In the genomic region with DNA sequence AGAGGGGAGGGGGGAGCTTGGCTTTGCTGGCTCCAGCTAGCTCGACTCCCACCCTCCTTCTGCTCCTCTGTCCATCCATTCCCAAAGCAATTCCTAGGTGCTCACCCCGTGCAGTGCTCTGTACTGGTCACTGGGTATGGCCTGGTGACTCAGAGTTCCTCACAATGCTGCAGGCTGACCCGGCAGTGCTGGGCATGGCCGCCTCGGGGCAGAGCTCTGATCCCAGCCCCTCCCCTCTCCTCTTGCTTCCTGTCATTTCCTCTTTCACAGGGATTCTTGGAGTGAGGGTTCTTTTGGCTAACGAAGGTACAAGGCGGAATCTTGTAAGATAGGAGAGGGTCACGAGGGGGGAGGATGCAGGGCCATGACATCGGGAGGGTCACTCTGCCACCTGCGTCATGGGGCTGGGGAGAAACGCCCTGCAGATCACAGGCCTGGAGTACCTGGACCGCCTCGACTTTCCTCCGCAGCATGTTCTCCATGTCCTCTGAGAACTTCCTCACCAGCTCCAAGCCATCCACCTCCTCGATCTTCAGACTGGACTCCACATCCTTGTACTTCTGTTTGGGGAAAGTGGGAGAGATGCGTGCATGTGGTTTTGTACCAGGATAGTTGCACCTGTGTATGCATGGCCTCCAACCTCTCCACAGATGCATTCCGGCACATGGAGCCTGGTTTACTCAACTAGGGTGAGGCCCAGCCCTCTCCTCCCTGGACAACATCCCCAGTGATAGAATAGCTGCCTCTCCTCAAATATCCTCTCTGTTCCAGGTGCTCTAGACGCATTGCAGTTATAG, we compare ENCODE assay signal across 13 cellular contexts. TPM values are rescaled to one million over a fixed set of nuclear protein-coding genes. Genes with fewer than 3 reads are reported as not detected.
DNase-seq lines count a peak whose midpoint lies in the region; ATAC-seq, FAIRE-seq and TF ChIP-seq lines count a peak whose summit lies in the region.
"Had no signal": no experiment of that assay in that cellular context is flagged by ENCODE, and none has a peak within 500 bp of the region (broad histone marks: within the 10 kb centered on the region; RNA-seq: fewer than 3 reads in every experiment).

No MANE protein-coding gene starts in this region.

- H3K4me1 Mint-ChIP-seq in neural crest cell = peaks cover 33% of the 10 kb centered on the region

- no peaks in the 10 kb centered on the region for H3K27me3 Mint-ChIP-seq in neural crest cell (ENCODE audit: low read depth)

- ATAC-seq in HG03097 (IDR thresholded peaks at IDR 0.05; ENCODE audit: low FRiP score, unreplicated experiment) (no peak), HG03159 (IDR thresholded peaks at IDR 0.05; ENCODE audit: unreplicated experiment) (no peak)
- ATAC-seq: CD8-positive, alpha-beta T cell had no signal

- H3K4me3 ChIP-seq in H7 (ENCODE audit: insufficient read depth, low read depth, low read length) (no peak overlapping the region), bronchial epithelial cell (ENCODE audit: low read depth, low read length) (no peak overlapping the region)

- DNase-seq in COLO829 (ENCODE audit: low spot score) = peak; percentile 27
- peak; percentile 43 for DNase-seq in H7
- DNase-seq in bronchial epithelial cell (ENCODE audit: low read depth) = no peak
- DNase-seq in neural crest cell (ENCODE audit: low read depth, low spot score) = no peak
- no peak for DNase-seq in NCI-H510A treated with DMSO at 0.1 percent for 48 hours (lab: John Stamatoyannopoulos, UW)
- DNase-seq in NCI-H82 (lab: John Stamatoyannopoulos, UW) = no peak
- DNase-seq: kidney glomerular epithelial cell, MM.1S, Right ventricle myocardium superior had no signal

- H3K4me3 Mint-ChIP-seq in neural crest cell = no peak overlapping the region
- H3K4me3 Mint-ChIP-seq: activated naive CD4-positive, alpha-beta T cell treated with anti-CD3 and anti-CD28 coated beads, Interleukin-2, amount 50 U/mL, for 24 hours; CD8-positive, alpha-beta T cell had no signal

- H3K27me3 ChIP-seq in H7 (ENCODE audit: control insufficient read depth, insufficient read depth, low read length) = no peaks in the 10 kb centered on the region
- no peaks in the 10 kb centered on the region for H3K27me3 ChIP-seq in bronchial epithelial cell (ENCODE audit: control insufficient read depth, insufficient read depth, low read length)

- H3K36me3 ChIP-seq in H7 (replicated peaks; ENCODE audit: control insufficient read depth, insufficient read depth, low read length) (no peaks in the 10 kb centered on the region), bronchial epithelial cell (ENCODE audit: control insufficient read depth, insufficient read depth, low read length) (no peaks in the 10 kb centered on the region)

- peak; percentile 72 for FAIRE-seq in bronchial epithelial cell (lab: Jason Lieb, UNC)

- no peak for TF ChIP-seq CTCF in bronchial epithelial cell (IDR thresholded peaks at IDR 0.05; ENCODE audit: insufficient read depth, low read length, severe bottlenecking)
- no peak for TF ChIP-seq CTCF in neural crest cell (conservative IDR thresholded peaks at IDR 0.05)

- peak overlapping the region; percentile 75 for H3K27ac Mint-ChIP-seq in neural crest cell (ENCODE audit: unreplicated experiment)
- H3K27ac Mint-ChIP-seq: activated naive CD4-positive, alpha-beta T cell treated with anti-CD3 and anti-CD28 coated beads, Interleukin-2, amount 50 U/mL, for 24 hours; CD8-positive, alpha-beta T cell had no signal

- no peaks in the 10 kb centered on the region for H3K36me3 Mint-ChIP-seq in neural crest cell (ENCODE audit: low read depth)
- H3K36me3 Mint-ChIP-seq: activated naive CD4-positive, alpha-beta T cell treated with anti-CD3 and anti-CD28 coated beads, Interleukin-2, amount 50 U/mL, for 24 hours; CD8-positive, alpha-beta T cell had no signal

- H3K9me3 Mint-ChIP-seq in neural crest cell = no peaks in the 10 kb centered on the region
- H3K9me3 Mint-ChIP-seq: activated naive CD4-positive, alpha-beta T cell treated with anti-CD3 and anti-CD28 coated beads, Interleukin-2, amount 50 U/mL, for 24 hours; CD8-positive, alpha-beta T cell had no signal

RNA-seq across cellular contexts. Expression of gene CACNA2D4, which starts 5.7 kb away (rescaled TPM):
- 0.03 and 0.22 TPM in 2 replicates for total RNA-seq in H7 (2014; rRNA removed; shearing (Covaris generic))
- total RNA-seq in bronchial epithelial cell (0.13 TPM in 1 of 2 replicates, not detected in the other), neural crest cell (0.72 and 1.3 TPM in 2 replicates)

Comparison
In these comparisons a context has a peak if more than half of its experiments do, and no peak if none do; other contexts are left out.
1. DNase-seq: peak in COLO829 (single experiment) and H7 (single experiment); none in bronchial epithelial cell (single experiment), neural crest cell (single experiment), NCI-H510A treated with DMSO at 0.1 percent for 48 hours (single experiment) and NCI-H82 (single experiment).